ENCODE assay signal across 23 cellular contexts in the genomic region with DNA sequence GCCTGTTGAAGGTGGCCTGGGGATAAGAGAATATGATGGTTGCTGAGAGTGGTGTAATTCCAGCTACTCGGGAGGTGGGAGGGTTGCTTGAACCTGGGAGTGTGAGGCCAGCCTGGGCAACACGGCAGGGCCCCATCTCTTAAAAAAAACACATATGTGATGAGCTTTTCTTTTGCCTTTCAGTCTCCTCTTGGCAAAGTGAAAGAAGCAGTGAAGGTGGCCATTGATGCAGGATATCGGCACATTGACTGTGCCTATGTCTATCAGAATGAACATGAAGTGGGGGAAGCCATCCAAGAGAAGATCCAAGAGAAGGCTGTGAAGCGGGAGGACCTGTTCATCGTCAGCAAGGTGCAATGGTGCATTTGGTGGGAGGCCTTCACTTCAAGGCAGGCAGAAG. TPM values are rescaled to one million over a fixed set of nuclear protein-coding genes. Genes with fewer than 3 reads are reported as not detected.
DNase-seq lines count a peak whose midpoint lies in the region; ATAC-seq, FAIRE-seq and TF ChIP-seq lines count a peak whose summit lies in the region.
"Had no signal": no experiment of that assay in that cellular context is flagged by ENCODE, and none has a peak within 500 bp of the region (broad histone marks: within the 10 kb centered on the region; RNA-seq: fewer than 3 reads in every experiment).

No MANE protein-coding gene starts in this region.

- H3K36me3 ChIP-seq in bronchial epithelial cell (ENCODE audit: control insufficient read depth, insufficient read depth, low read length) (no peaks in the 10 kb centered on the region), esophagus squamous epithelium (peaks cover 0 to 13% (median 0%) of the 10 kb centered on the region in 3 donors), small intestine (ENCODE audit: control insufficient read depth in 2 of 2, insufficient read depth in 2 of 2, low read length in 2 of 2) (peaks cover 0 to 16% of the 10 kb centered on the region in 2 donors)
- H3K36me3 ChIP-seq: BE2C had no signal

- peak; percentile 23 for FAIRE-seq in bronchial epithelial cell (lab: Jason Lieb, UNC)
- FAIRE-seq in small intestine (lab: Jason Lieb, UNC), result no peak
- FAIRE-seq: GM12878, GM19239, H1, K562 had no signal

- in situ Hi-C loops in Caki2 (cut with HindIII; ENCODE audit: low pct_unique_long_range_greater_than_20kb, low sequenced_read_pairs), result no loop called here

- DNase-seq in Caki2 (ENCODE audit: low read depth), result peak; percentile 26
- no peak for DNase-seq in bronchial epithelial cell (ENCODE audit: low read depth)
- no peak for DNase-seq in esophagus squamous epithelium (lab: John Stamatoyannopoulos, UW)
- DNase-seq in small intestine, result no peak
- DNase-seq in superior temporal gyrus (ENCODE audit: extremely low spot score), result no peak
- DNase-seq in inferior parietal cortex (ENCODE audit: extremely low spot score), result no peak
- no peak for DNase-seq in stimulated activated CD4-positive, alpha-beta T cell treated with anti-CD3 and anti-CD28 coated beads, Interleukin-4, amount 100 ng/mL, for 24 hours
- DNase-seq: ACHN; BE2C; C1 segment of cervical spinal cord; Caco-2; CD4-positive, CD25-positive, alpha-beta regulatory T cell; DMS153; DMS79; H9; IMR-90 had no signal

- no peaks in the 10 kb centered on the region for H3K9me3 ChIP-seq in esophagus squamous epithelium
- H3K9me3 ChIP-seq in small intestine (ENCODE audit: control insufficient read depth, low read depth), result no peaks in the 10 kb centered on the region
- H3K9me3 ChIP-seq: BE2C, Caco-2 had no signal

- no peak for ATAC-seq in GM18517 (IDR thresholded peaks at IDR 0.05; ENCODE audit: unreplicated experiment)
- ATAC-seq: GM12878, K562 had no signal

- H3K27ac ChIP-seq in esophagus squamous epithelium, result peak overlapping the region in 3 of 4 donors; percentile 37 to 84 (median 77)
- H3K27ac ChIP-seq in small intestine (ENCODE audit: low read depth in 1 of 2, low read length in 1 of 2), result peak overlapping the region; percentile 14 to 92

- TF ChIP-seq CTCF in bronchial epithelial cell (IDR thresholded peaks at IDR 0.05; ENCODE audit: insufficient read depth, low read length, severe bottlenecking) (no peak), esophagus squamous epithelium (IDR thresholded peaks at IDR 0.05) (no peak)

- no peak for TF ChIP-seq POLR2A in esophagus squamous epithelium (IDR thresholded peaks at IDR 0.05)

- H3K4me3 ChIP-seq in bronchial epithelial cell (ENCODE audit: low read depth, low read length) (no peak overlapping the region), esophagus squamous epithelium (peak overlapping the region in 2 of 4 donors; percentile 45 to 50), small intestine (ENCODE audit: low read depth in 1 of 2, low read length in 2 of 2) (peak overlapping the region in 1 of 2 donors; percentile 63)
- H3K4me3 ChIP-seq: GM12878, K562 had no signal

- H3K27me3 ChIP-seq in bronchial epithelial cell (ENCODE audit: control insufficient read depth, insufficient read depth, low read length), result no peaks in the 10 kb centered on the region
- no peaks in the 10 kb centered on the region for H3K27me3 ChIP-seq in esophagus squamous epithelium
- H3K27me3 ChIP-seq in small intestine (ENCODE audit: control insufficient read depth in 2 of 2, insufficient read depth in 2 of 2, low read length in 2 of 2), result no peaks in the 10 kb centered on the region

- H3K4me1 ChIP-seq in esophagus squamous epithelium (peaks cover 4 to 87% (median 13%) of the 10 kb centered on the region in 3 donors), small intestine (ENCODE audit: control insufficient read depth in 2 of 2, insufficient read depth in 1 of 2, low read depth in 1 of 2, low read length in 1 of 2) (no peaks in the 10 kb centered on the region)
- H3K4me1 ChIP-seq: BE2C had no signal

- 63 to 91% methylated on average over 5 of the region's 5 CpGs for WGBS in esophagus squamous epithelium, 2 donors
- WGBS in small intestine, 3 donors, result 61 to 84% (median 66%) methylated on average over 5 of the region's 5 CpGs

- intact Hi-C loops in esophagus squamous epithelium (cut with DNase I), result no loop called here

RNA-seq across cellular contexts. Expression of a gene that starts 3.1 kb away (rescaled TPM):
- total RNA-seq in Caki2 (2014; rRNA removed; shearing (Covaris generic); ENCODE audit: low replicate concordance), result 4,788 and 4,821 TPM in 2 replicates
- total RNA-seq in bronchial epithelial cell (6.5 and 11.1 TPM in 2 replicates), esophagus squamous epithelium (100 to 1,000 TPM; 140 to 967 (median 908) TPM)
- 1,000 to 10,000 TPM in 2 of 3 donors, 100 to 1,000 TPM in 1; 283 to 1,513 (median 1,320) TPM for polyA plus RNA-seq in small intestine
- total RNA-seq: CD4-positive, CD25-positive, alpha-beta regulatory T cell; GM12878; H1; H9; K562 had no signal
- polyA plus RNA-seq: CD4-positive, CD25-positive, alpha-beta regulatory T cell; GM12878; K562 had no signal

RNA-seq across cellular contexts. Expression of a gene that starts 18.4 kb away (rescaled TPM):
- 0.72 and 4.3 TPM in 2 replicates for total RNA-seq in Caki2 (2014; rRNA removed; shearing (Covaris generic); ENCODE audit: low replicate concordance)
- total RNA-seq in bronchial epithelial cell, result under 0.01 and 0.13 TPM in 2 replicates
- 1 to 10 TPM in 3 of 4 donors, under 1 TPM in 1; 0.57 to 6.8 (median 4.7) TPM for total RNA-seq in esophagus squamous epithelium
- polyA plus RNA-seq in small intestine, result under 1 TPM in 1 of 3 donors, not detected in 2; 0.49 TPM
- total RNA-seq: A172; Caco-2; CD4-positive, CD25-positive, alpha-beta regulatory T cell; GM12878; H9; HT-29; IMR-90; K562 had no signal
- polyA plus RNA-seq: CD4-positive, CD25-positive, alpha-beta regulatory T cell; IMR-90; K562 had no signal

Comparison
In these comparisons a context has a peak if more than half of its experiments do, and no peak if none do; other contexts are left out.
1. RNA of a gene that starts 3.1 kb away (total RNA-seq): 4,788 to 4,821 TPM in Caki2 and 140 to 967 TPM in esophagus squamous epithelium; 6.5 to 11.1 TPM in bronchial epithelial cell; every median in the first group is over 10 times any median in the second.